ENCODE assay signal across 1 cellular context in the genomic region with DNA sequence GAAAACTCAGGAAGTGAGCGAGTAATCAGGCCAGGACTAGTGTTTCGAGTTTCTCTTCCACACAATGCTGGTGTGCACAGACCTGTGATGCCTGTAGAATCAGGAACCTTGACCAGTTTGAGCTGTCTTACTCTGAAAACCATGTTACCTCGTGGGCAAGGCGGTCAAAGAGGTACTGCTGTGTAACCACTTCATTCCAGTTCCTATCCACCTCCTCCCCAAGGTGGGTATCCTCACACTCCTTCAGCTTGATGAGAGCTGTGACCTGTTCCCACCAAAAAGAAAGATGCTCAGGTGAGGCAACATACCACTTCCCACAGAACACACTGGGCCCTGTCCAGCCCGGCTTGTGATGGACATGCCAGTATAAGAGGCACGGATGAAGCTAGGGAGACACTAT.
TF ChIP-seq lines count a peak whose summit lies in the region.

No MANE protein-coding gene starts in this region.

TF ChIP-seq in GM12878, 131 proteins besides CTCF, POLR2A, EP300 and RAD21:
- TF ChIP-seq SIX5 (IDR thresholded peaks at IDR 0.05; ENCODE audit: low read depth, low read length, severe bottlenecking) (no peak), ESRRA (IDR thresholded peaks at IDR 0.05; ENCODE audit: low read length) (no peak)
- TF ChIP-seq, protein P1, sequence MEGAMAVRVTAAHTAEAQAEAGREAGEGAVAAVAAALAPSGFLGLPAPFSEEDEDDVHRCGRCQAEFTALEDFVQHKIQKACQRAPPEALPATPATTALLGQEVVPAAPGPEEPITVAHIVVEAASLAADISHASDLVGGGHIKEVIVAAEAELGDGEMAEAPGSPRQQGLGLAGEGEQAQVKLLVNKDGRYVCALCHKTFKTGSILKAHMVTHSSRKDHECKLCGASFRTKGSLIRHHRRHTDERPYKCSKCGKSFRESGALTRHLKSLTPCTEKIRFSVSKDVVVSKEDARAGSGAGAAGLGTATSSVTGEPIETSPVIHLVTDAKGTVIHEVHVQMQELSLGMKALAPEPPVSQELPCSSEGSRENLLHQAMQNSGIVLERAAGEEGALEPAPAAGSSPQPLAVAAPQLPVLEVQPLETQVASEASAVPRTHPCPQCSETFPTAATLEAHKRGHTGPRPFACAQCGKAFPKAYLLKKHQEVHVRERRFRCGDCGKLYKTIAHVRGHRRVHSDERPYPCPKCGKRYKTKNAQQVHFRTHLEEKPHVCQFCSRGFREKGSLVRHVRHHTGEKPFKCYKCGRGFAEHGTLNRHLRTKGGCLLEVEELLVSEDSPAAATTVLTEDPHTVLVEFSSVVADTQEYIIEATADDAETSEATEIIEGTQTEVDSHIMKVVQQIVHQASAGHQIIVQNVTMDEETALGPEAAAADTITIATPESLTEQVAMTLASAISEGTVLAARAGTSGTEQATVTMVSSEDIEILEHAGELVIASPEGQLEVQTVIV (IDR thresholded peaks at IDR 0.05; ENCODE audit: borderline replicate concordance, partially characterized antibody): no peak
- TF ChIP-seq, protein P2, sequence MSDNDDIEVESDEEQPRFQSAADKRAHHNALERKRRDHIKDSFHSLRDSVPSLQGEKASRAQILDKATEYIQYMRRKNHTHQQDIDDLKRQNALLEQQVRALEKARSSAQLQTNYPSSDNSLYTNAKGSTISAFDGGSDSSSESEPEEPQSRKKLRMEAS (IDR thresholded peaks at IDR 0.05; ENCODE audit: low read depth, low read length): no peak
